18 cellular contexts compared by ENCODE assay signal in the genomic region with DNA sequence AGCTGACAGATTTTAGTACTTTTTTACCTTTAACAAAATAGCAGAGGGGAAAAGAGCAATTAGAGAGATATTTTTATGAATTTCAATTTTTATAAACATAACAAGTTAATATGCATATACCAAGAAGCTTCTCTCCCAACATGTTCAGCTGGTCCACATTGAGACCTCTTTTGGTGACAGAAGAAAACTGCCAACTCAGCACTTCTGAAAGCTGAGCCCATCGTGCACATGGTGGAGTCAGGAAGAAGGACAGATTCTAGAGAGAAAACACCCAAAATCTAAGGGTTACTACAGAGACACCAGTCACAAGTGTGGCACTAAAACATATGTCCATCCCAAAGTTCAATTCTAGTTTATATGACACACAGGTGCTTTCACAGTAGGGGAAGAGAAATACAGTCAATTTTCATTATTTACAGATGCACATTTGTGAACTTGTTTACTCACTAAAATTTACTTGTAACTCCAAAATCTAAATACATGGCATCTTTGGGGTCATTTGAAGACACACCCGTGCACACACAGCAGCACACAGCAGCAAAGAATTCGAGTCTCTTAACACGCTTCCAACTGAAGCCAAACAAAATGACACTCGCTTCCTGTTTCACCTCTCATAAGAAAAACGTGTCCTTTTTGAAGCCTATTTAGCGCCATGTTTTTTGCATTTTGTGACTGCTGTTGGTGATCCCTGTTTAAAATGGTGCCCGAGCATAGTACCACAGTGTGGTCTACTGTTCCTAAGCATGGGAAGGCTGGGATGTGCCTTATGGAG. TPM values are rescaled to one million over a fixed set of nuclear protein-coding genes. Genes with fewer than 3 reads are reported as not detected.
DNase-seq lines count a peak whose midpoint lies in the region; ATAC-seq and TF ChIP-seq lines count a peak whose summit lies in the region.
"Had no signal": no experiment of that assay in that cellular context is flagged by ENCODE, and none has a peak within 500 bp of the region (broad histone marks: within the 10 kb centered on the region; RNA-seq: fewer than 3 reads in every experiment).

No MANE protein-coding gene starts in this region.

- peak overlapping the region; percentile 77 for H3K27ac Mint-ChIP-seq in activated naive CD4-positive, alpha-beta T cell treated with anti-CD3 and anti-CD28 coated beads for 36 hours
- H3K27ac Mint-ChIP-seq in activated T-helper 17 cell treated with anti-CD3 and anti-CD28 coated beads, Interleukin-2, amount 50 U/mL, for 72 hours: peak overlapping the region; percentile 16
- H3K27ac Mint-ChIP-seq in naive thymus-derived CD8-positive, alpha-beta T cell: peak overlapping the region; percentile 71 to 96 (median 89)

- H3K4me1 Mint-ChIP-seq in activated naive CD4-positive, alpha-beta T cell treated with anti-CD3 and anti-CD28 coated beads for 36 hours (ENCODE audit: low read depth): peaks cover 76% of the 10 kb centered on the region
- H3K4me1 Mint-ChIP-seq in activated T-helper 17 cell treated with anti-CD3 and anti-CD28 coated beads, Interleukin-2, amount 50 U/mL, for 72 hours: peaks cover 23% of the 10 kb centered on the region
- peaks cover 27 to 81% (median 61%) of the 10 kb centered on the region in 4 donors for H3K4me1 Mint-ChIP-seq in naive thymus-derived CD8-positive, alpha-beta T cell

- no peak overlapping the region for H3K4me3 Mint-ChIP-seq in activated naive CD4-positive, alpha-beta T cell treated with anti-CD3 and anti-CD28 coated beads for 36 hours
- no peak overlapping the region for H3K4me3 Mint-ChIP-seq in activated T-helper 17 cell treated with anti-CD3 and anti-CD28 coated beads, Interleukin-2, amount 50 U/mL, for 72 hours
- peak overlapping the region in 6 of 10 donors; percentile 18 to 57 (median 31) for H3K4me3 Mint-ChIP-seq in naive thymus-derived CD8-positive, alpha-beta T cell

- in situ Hi-C loops in GM18951 (cut with MboI; ENCODE audit: low sequenced_read_pairs, unreplicated experiment): no loop called here

- CTCF ChIA-PET in activated naive CD4-positive, alpha-beta T cell treated with anti-CD3 and anti-CD28 coated beads for 36 hours (lab: Charles Lee): interaction anchor here (1.0 to 1.6 kb wide), 3 partner anchors 10 to 70 kb away, joined by 3 to 4 read pairs (median 3); no protein-coding TSS in a partner anchor

- POLR2A ChIA-PET in naive thymus-derived CD8-positive, alpha-beta T cell (lab: Charles Lee): interaction anchor here (0.9 to 1.7 kb wide), 2 partner anchors 32 to 101 kb away, joined by 3 to 4 read pairs; partner anchors contain the start of gene STAT1

- no peaks in the 10 kb centered on the region for H3K9me3 Mint-ChIP-seq in activated naive CD4-positive, alpha-beta T cell treated with anti-CD3 and anti-CD28 coated beads for 36 hours
- H3K9me3 Mint-ChIP-seq in activated T-helper 17 cell treated with anti-CD3 and anti-CD28 coated beads, Interleukin-2, amount 50 U/mL, for 72 hours: no peaks in the 10 kb centered on the region
- no peaks in the 10 kb centered on the region for H3K9me3 Mint-ChIP-seq in naive thymus-derived CD8-positive, alpha-beta T cell

- TF ChIP-seq POLR2A in GM18951 (IDR thresholded peaks at IDR 0.05; ENCODE audit: extremely low read depth, insufficient read depth, insufficient read length): peak; percentile 36

- H3K27me3 Mint-ChIP-seq in activated naive CD4-positive, alpha-beta T cell treated with anti-CD3 and anti-CD28 coated beads for 36 hours (ENCODE audit: low read depth): no peaks in the 10 kb centered on the region
- no peaks in the 10 kb centered on the region for H3K27me3 Mint-ChIP-seq in activated T-helper 17 cell treated with anti-CD3 and anti-CD28 coated beads, Interleukin-2, amount 50 U/mL, for 72 hours
- H3K27me3 Mint-ChIP-seq in naive thymus-derived CD8-positive, alpha-beta T cell: no peaks in the 10 kb centered on the region

- ATAC-seq in activated T-helper 17 cell treated with anti-CD3 and anti-CD28 coated beads, Interleukin-2, amount 50 U/mL, for 72 hours (replicated peaks): no peak
- no peak for ATAC-seq in naive thymus-derived CD8-positive, alpha-beta T cell
- no peak for ATAC-seq in Right ventricle myocardium superior (ENCODE audit: poor library complexity)
- ATAC-seq: pancreas, sciatic nerve had no signal

- DNase-seq in activated naive CD4-positive, alpha-beta T cell treated with anti-CD3 and anti-CD28 coated beads for 36 hours: no peak
- no peak for DNase-seq in activated naive CD4-positive, alpha-beta T cell treated with anti-CD3 and anti-CD28 coated beads, Interleukin-2, amount 50 U/mL, for 16 hours
- no peak for DNase-seq in naive thymus-derived CD8-positive, alpha-beta T cell
- DNase-seq in OCI-M2 (lab: John Stamatoyannopoulos, UW; ENCODE audit: unreplicated experiment): no peak
- DNase-seq in Right ventricle myocardium superior: no peak
- no peak for DNase-seq in NCI-H1417 (lab: John Stamatoyannopoulos, UW)
- DNase-seq: activated CD4-positive, CD25-positive, alpha-beta regulatory T cell; activated CD8-positive, alpha-beta memory T cell treated with anti-CD3 and anti-CD28 coated beads, Interleukin-2, amount 50 U/mL, for 48 hours; dermis blood vessel endothelial cell; DMS79 treated with DMSO at 0.1 percent for 48 hours; NCI-H2107; NCI-H69; pancreas; SHP77 treated with DMSO at 0.1 percent for 48 hours; tibial artery had no signal

- intact Hi-C loops in activated naive CD4-positive, alpha-beta T cell treated with anti-CD3 and anti-CD28 coated beads for 36 hours (cut with micrococcal nuclease): loop anchor here (1.0 to 5.0 kb wide), 2 partner anchors 32 to 80 kb away; partner anchors contain the start of gene STAT1
- intact Hi-C loops in Right ventricle myocardium superior (cut with DNase I): no loop called here

- peaks cover 93% of the 10 kb centered on the region for H3K36me3 Mint-ChIP-seq in activated naive CD4-positive, alpha-beta T cell treated with anti-CD3 and anti-CD28 coated beads for 36 hours (ENCODE audit: low read depth)
- H3K36me3 Mint-ChIP-seq in activated T-helper 17 cell treated with anti-CD3 and anti-CD28 coated beads, Interleukin-2, amount 50 U/mL, for 72 hours (ENCODE audit: low read depth): no peaks in the 10 kb centered on the region
- peaks cover 32 to 97% (median 78%) of the 10 kb centered on the region in 3 donors for H3K36me3 Mint-ChIP-seq in naive thymus-derived CD8-positive, alpha-beta T cell

RNA-seq across cellular contexts. Expression of gene STAT1, which starts 31.5 kb away (rescaled TPM):
- 100 to 1,000 TPM; 376 to 402 TPM for total RNA-seq in activated naive CD4-positive, alpha-beta T cell treated with anti-CD3 and anti-CD28 coated beads for 36 hours
- 100 to 1,000 TPM; 163 to 363 TPM for total RNA-seq in activated T-helper 17 cell treated with anti-CD3 and anti-CD28 coated beads, Interleukin-2, amount 50 U/mL, for 72 hours
- 10 to 100 TPM; 62.8 to 74.9 TPM for total RNA-seq in naive thymus-derived CD8-positive, alpha-beta T cell
- 100 to 1,000 TPM; 154 to 231 (median 217) TPM for polyA plus RNA-seq in naive thymus-derived CD8-positive, alpha-beta T cell
- total RNA-seq in Right ventricle myocardium superior: 31.5 TPM

Comparison
In these comparisons a context has a peak if more than half of its experiments do, and no peak if none do; other contexts are left out.
1. H3K27ac Mint-ChIP-seq: peak in every context shown above with its lines; median percentile 89 in naive thymus-derived CD8-positive, alpha-beta T cell; 77 in activated naive CD4-positive, alpha-beta T cell treated with anti-CD3 and anti-CD28 coated beads for 36 hours; 16 in activated T-helper 17 cell treated with anti-CD3 and anti-CD28 coated beads, Interleukin-2, amount 50 U/mL, for 72 hours.
2. H3K4me3 Mint-ChIP-seq: peak in naive thymus-derived CD8-positive, alpha-beta T cell (6 of 10); none in activated naive CD4-positive, alpha-beta T cell treated with anti-CD3 and anti-CD28 coated beads for 36 hours (single experiment) and activated T-helper 17 cell treated with anti-CD3 and anti-CD28 coated beads, Interleukin-2, amount 50 U/mL, for 72 hours (single experiment).